ENCODE assay signal across 8 cellular contexts in the genomic region with DNA sequence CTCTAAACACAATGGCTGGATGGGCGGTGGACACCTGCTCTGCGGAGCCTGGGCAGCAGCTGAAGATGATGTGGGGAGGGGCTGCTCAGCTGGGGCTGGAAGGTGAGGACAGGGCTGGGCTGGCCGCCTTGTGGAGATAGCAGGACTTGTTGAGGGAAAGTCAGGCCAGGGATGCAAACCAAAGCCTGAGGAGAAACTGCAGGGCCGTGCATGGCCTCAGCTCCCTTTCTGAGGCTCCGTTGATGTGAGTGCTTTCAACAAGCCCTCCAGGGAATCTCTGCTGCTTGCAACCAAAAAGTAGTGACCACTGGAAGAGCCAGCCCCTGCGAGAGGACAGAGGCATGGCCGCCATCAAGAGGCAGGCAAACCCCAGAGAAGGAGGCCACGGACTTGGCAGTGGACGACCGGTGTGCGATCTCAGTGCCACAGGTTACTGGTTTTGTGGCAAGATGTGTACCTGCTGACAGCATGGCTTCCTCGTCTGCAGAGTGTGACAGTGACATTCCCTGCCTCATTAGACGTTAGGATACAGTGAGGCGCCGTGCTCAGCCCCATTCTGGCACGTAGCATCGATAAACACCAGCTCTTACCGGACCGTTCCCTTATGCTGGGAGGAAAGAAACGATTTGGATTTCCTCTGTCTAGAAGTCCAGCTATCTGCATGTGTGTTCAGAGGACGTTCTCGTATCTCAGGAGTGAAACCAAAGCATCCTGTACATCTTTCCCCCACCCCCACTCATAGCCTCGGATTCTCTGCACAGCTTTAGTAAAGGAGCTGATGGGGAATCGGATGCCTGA. TPM values are rescaled to one million over a fixed set of nuclear protein-coding genes. Genes with fewer than 3 reads are reported as not detected.
DNase-seq lines count a peak whose midpoint lies in the region; ATAC-seq and TF ChIP-seq lines count a peak whose summit lies in the region.

No MANE protein-coding gene starts in this region.

- H3K79me1 ChIP-seq in trophoblast cell (ENCODE audit: low read length), result no peaks in the 10 kb centered on the region

- no peaks in the 10 kb centered on the region for H4K20me1 ChIP-seq in DOHH2 (ENCODE audit: control insufficient read depth, insufficient read depth, low read depth, low read length)

- H2BK12ac ChIP-seq in trophoblast cell (ENCODE audit: low read length), result no peak overlapping the region

- ATAC-seq in Panc1, result no peak
- no peak for ATAC-seq in GM19328 (IDR thresholded peaks at IDR 0.05; ENCODE audit: unreplicated experiment)

- H3K9me3 ChIP-seq in DOHH2 (ENCODE audit: control insufficient read depth, insufficient read depth, low read length) (no peaks in the 10 kb centered on the region), Panc1 (ENCODE audit: control insufficient read depth, insufficient read depth, low read depth, low read length) (no peaks in the 10 kb centered on the region), trophoblast cell (ENCODE audit: insufficient read depth, low read depth, low read length) (no peaks in the 10 kb centered on the region)

- no peaks in the 10 kb centered on the region for H3F3A ChIP-seq in DOHH2 (ENCODE audit: control insufficient read depth, insufficient read depth)

- H3K36me3 ChIP-seq in DOHH2 (ENCODE audit: control insufficient read depth, low read length), result no peaks in the 10 kb centered on the region
- no peaks in the 10 kb centered on the region for H3K36me3 ChIP-seq in Panc1 (ENCODE audit: control insufficient read depth, insufficient read depth, low read length)
- no peaks in the 10 kb centered on the region for H3K36me3 ChIP-seq in trophoblast cell (ENCODE audit: control insufficient read depth in 1 of 2, insufficient read depth in 2 of 2, low read length in 2 of 2)

- no peak overlapping the region for H3K27ac ChIP-seq in DOHH2 (ENCODE audit: low read depth, low read length)
- H3K27ac ChIP-seq in Panc1 (ENCODE audit: low read length), result no peak overlapping the region
- H3K27ac ChIP-seq in trophoblast cell (ENCODE audit: low read depth, low read length), result no peak overlapping the region

- H3K79me2 ChIP-seq in DOHH2 (ENCODE audit: control insufficient read depth, low read length) (no peaks in the 10 kb centered on the region), trophoblast cell (ENCODE audit: control insufficient read depth, insufficient read depth, low read length, poor library complexity) (no peaks in the 10 kb centered on the region)

- intact Hi-C loops in Panc1 (cut with micrococcal nuclease; ENCODE audit: unreplicated experiment), result no loop called here

- H2BK5ac ChIP-seq in trophoblast cell (ENCODE audit: low read depth, low read length, poor library complexity), result no peak overlapping the region

- no peak overlapping the region for H3K18ac ChIP-seq in trophoblast cell (ENCODE audit: low read length)

- H2AFZ ChIP-seq in trophoblast cell (ENCODE audit: insufficient read depth, low read length, poor library complexity), result no peak overlapping the region

- no peak overlapping the region for H2BK120ac ChIP-seq in trophoblast cell (ENCODE audit: insufficient read depth, low read length, poor library complexity)

- no peak overlapping the region for H3K23ac ChIP-seq in trophoblast cell (ENCODE audit: low read length)

- H3K9me2 ChIP-seq in DOHH2 (replicated peaks; ENCODE audit: control insufficient read depth, low read length), result no peaks in the 10 kb centered on the region

- CTCF ChIA-PET in Panc1 (lab: Charles Lee), result interaction anchor here (0.6 to 2.3 kb wide), 8 partner anchors 9 to 741 kb away, joined by 3 to 8 read pairs (median 4); partner anchors contain the start of gene DLL1

- H4K91ac ChIP-seq in trophoblast cell (ENCODE audit: low read depth, low read length), result no peak overlapping the region

- DNase-seq in Panc1 (ENCODE audit: low read depth, low spot score) (no peak), epithelial cell of esophagus (ENCODE audit: low read depth) (no peak), trophoblast cell (peak in 1 of 2 donors; percentile 1), H4 (ENCODE audit: low spot score) (no peak), GDM1 (lab: John Stamatoyannopoulos, UW) (no peak), NCI-H526 treated with DMSO at 0.1 percent for 48 hours (lab: John Stamatoyannopoulos, UW) (no peak)

- H4K12ac ChIP-seq in trophoblast cell (ENCODE audit: low read depth, low read length), result no peak overlapping the region

- H3K9ac ChIP-seq in trophoblast cell (ENCODE audit: low read length), result no peak overlapping the region

- H3K4ac ChIP-seq in trophoblast cell (ENCODE audit: low read depth, low read length), result no peak overlapping the region

- H3K27me3 ChIP-seq in DOHH2 (ENCODE audit: control insufficient read depth, low read length) (0 out of 2 replicates have a peak, but pooled peaks cover 3% of the 10 kb centered on the region), Panc1 (ENCODE audit: control insufficient read depth, insufficient read depth, low read length) (peaks cover 3% of the 10 kb centered on the region; the same call in 1 of the 2 replicates), trophoblast cell (ENCODE audit: insufficient read depth, low read length) (no peaks in the 10 kb centered on the region)

- H2AK5ac ChIP-seq in trophoblast cell (ENCODE audit: low read length), result no peak overlapping the region

- in situ Hi-C loops in Panc1 (cut with HindIII; ENCODE audit: low pct_unique_long_range_greater_than_20kb, low sequenced_read_pairs), result no loop called here

- BruUV-seq in Panc1 (replicated peaks; lab: Mats Ljungman, UMichigan), result no TSS peak

- H4K8ac ChIP-seq in trophoblast cell (ENCODE audit: low read depth, low read length), result no peak overlapping the region

- POLR2A ChIA-PET in Panc1 (lab: Charles Lee), result interaction anchor here (0.5 kb wide), 1 partner anchor 237 kb away, joined by 3 read pairs; no protein-coding TSS in a partner anchor

- H3K14ac ChIP-seq in trophoblast cell (ENCODE audit: low read length), result no peak overlapping the region

- H3K4me3 ChIP-seq in DOHH2 (ENCODE audit: low read length) (peak overlapping the region; percentile 77), Panc1 (ENCODE audit: low read depth in 2 of 2, low read length in 2 of 2) (peak overlapping the region; percentile 48 to 68), epithelial cell of esophagus (ENCODE audit: low read length) (peak overlapping the region; percentile 33), trophoblast cell (ENCODE audit: low read depth, low read length) (no peak overlapping the region)

- TF ChIP-seq CTCF in DOHH2 (IDR thresholded peaks at IDR 0.05; ENCODE audit: low read depth, low read length, poor library complexity, severe bottlenecking), result no peak
- no peak for TF ChIP-seq CTCF in Panc1 (IDR thresholded peaks at IDR 0.05)
- TF ChIP-seq CTCF in epithelial cell of esophagus (IDR thresholded peaks at IDR 0.05; ENCODE audit: insufficient read depth, low read depth, low read length, missing control alignments), result no peak

- no CpG with 5 or more reads among the region's 24 CpGs for WGBS in trophoblast cell (ENCODE audit: extremely low coverage, insufficient coverage, insufficient read length)

- H3K4me2 ChIP-seq in DOHH2 (ENCODE audit: low read length) (peak overlapping the region; percentile 94), trophoblast cell (ENCODE audit: low read length) (peak overlapping the region; percentile 88)

- H3K4me1 ChIP-seq in DOHH2 (ENCODE audit: control insufficient read depth, low read length) (peaks cover 15% of the 10 kb centered on the region), Panc1 (ENCODE audit: control insufficient read depth, insufficient read depth, low read length) (peaks cover 11% of the 10 kb centered on the region), trophoblast cell (ENCODE audit: control insufficient read depth in 1 of 2, insufficient read depth in 2 of 2, low read length in 2 of 2) (peaks cover 6 to 9% of the 10 kb centered on the region in 2 experiments)

RNA-seq across cellular contexts. Expression of gene ERMARD, which starts 37.9 kb away (rescaled TPM):
- 38.5 TPM for total RNA-seq in Panc1 (2021; ENCODE audit: unreplicated experiment)
- polyA plus RNA-seq in Panc1 (2012; ENCODE audit: insufficient read length), result 37.7 TPM
- polyA plus RNA-seq in trophoblast cell (2013), result 8.6 and 9.0 TPM in 2 replicates
- total RNA-seq in H4 (2014; rRNA removed; shearing (Covaris generic)), result 13.4 and 22.9 TPM in 2 replicates

RNA-seq across cellular contexts. Expression of gene DYNLT2, which starts 38.0 kb away (rescaled TPM):
- total RNA-seq in Panc1 (2021; ENCODE audit: unreplicated experiment), result 2.1 TPM
- polyA plus RNA-seq in Panc1 (2012; ENCODE audit: insufficient read length), result 0.87 TPM
- polyA plus RNA-seq in trophoblast cell (2013), result 1.3 TPM in 2 replicates
- 0.50 and 1.3 TPM in 2 replicates for total RNA-seq in H4 (2014; rRNA removed; shearing (Covaris generic))
